In the genomic region with DNA sequence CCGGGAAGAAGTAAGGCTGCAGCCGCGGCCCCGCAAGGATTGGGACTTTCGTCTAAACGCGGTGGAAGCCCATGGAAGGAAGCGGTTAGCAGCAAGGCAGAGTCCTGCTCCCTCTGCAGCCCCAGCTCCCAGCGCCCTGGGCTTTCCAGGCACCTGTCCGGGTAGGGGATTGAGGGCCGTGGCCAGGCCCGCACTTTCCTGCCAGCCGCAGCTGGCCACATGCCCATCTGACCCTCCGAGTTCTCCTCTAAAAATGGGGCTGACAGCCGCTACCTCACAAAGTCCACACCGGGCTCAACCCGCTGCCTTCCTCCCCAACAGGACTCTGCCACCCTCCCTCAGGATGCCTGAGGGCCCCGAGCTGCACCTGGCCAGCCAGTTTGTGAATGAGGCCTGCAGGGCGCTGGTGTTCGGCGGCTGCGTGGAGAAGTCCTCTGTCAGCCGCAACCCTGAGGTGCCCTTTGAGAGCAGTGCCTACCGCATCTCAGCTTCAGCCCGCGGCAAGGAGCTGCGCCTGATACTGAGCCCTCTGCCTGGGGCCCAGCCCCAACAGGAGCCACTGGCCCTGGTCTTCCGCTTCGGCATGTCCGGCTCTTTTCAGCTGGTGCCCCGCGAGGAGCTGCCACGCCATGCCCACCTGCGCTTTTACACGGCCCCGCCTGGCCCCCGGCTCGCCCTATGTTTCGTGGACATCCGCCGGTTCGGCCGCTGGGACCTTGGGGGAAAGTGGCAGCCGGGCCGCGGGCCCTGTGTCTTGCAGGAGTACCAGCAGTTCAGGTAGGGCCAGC, we compare ENCODE assay signal across 8 cellular contexts. TPM values are rescaled to one million over a fixed set of nuclear protein-coding genes. Genes with fewer than 3 reads are reported as not detected.
DNase-seq lines count a peak whose midpoint lies in the region; ATAC-seq and TF ChIP-seq lines count a peak whose summit lies in the region.

No MANE protein-coding gene starts in this region.

- dilution Hi-C loops in mammary epithelial cell (cut with HindIII; ENCODE audit: low sequenced_read_pairs), result no loop called here

- peak overlapping the region; percentile 83 for H3K4me3 Mint-ChIP-seq in HFFc6

- no peaks in the 10 kb centered on the region for H4K20me1 ChIP-seq in mammary epithelial cell (ENCODE audit: insufficient read depth, low read length)

- H3K27ac Mint-ChIP-seq in HFFc6, result no peak overlapping the region

- no TSS peak for BruUV-seq in mammary epithelial cell (replicated peaks; lab: Mats Ljungman, UMichigan)

- H3K79me2 ChIP-seq in ACC112 (ENCODE audit: control insufficient read depth, insufficient read depth, low read length, unreplicated experiment), result no peaks in the 10 kb centered on the region
- no peaks in the 10 kb centered on the region for H3K79me2 ChIP-seq in mammary epithelial cell (ENCODE audit: insufficient read depth, low read length)

- peak overlapping the region; percentile 97 for H3K4me2 ChIP-seq in mammary epithelial cell (ENCODE audit: insufficient read depth, low read depth, low read length)

- H3K36me3 Mint-ChIP-seq in HFFc6 (ENCODE audit: low read depth), result no peaks in the 10 kb centered on the region

- no peaks in the 10 kb centered on the region for H3K9me3 Mint-ChIP-seq in HFFc6

- H3K27me3 ChIP-seq in ACC112 (ENCODE audit: insufficient read depth, low read length) (no peaks in the 10 kb centered on the region), mammary epithelial cell (ENCODE audit: insufficient read depth, low read length) (no peaks in the 10 kb centered on the region), right lobe of liver (no peaks in the 10 kb centered on the region), tibial artery (no peaks in the 10 kb centered on the region), MG63 (peaks cover 34% of the 10 kb centered on the region)

- intact Hi-C loops in mammary epithelial cell (cut with micrococcal nuclease) (no loop called here), right lobe of liver (cut with DNase I) (no loop called here), tibial artery (cut with DNase I; ENCODE audit: low total_unique reads) (no loop called here)

- no peaks in the 10 kb centered on the region for H3K9me3 ChIP-seq in mammary epithelial cell (replicated peaks; ENCODE audit: insufficient read depth, low read length)
- H3K9me3 ChIP-seq in right lobe of liver, result no peaks in the 10 kb centered on the region
- no peaks in the 10 kb centered on the region for H3K9me3 ChIP-seq in tibial artery
- H3K9me3 ChIP-seq in MG63, result no peaks in the 10 kb centered on the region; the same call in 1 of the 2 replicates

- peak; percentile 5 to 25 (median 14) for ATAC-seq in right lobe of liver
- ATAC-seq in HG03280 (IDR thresholded peaks at IDR 0.05; ENCODE audit: unreplicated experiment), result no peak

- H3K27ac ChIP-seq in ACC112 (ENCODE audit: low read depth, low read length) (no peak overlapping the region), mammary epithelial cell (ENCODE audit: insufficient read depth, low read depth, low read length) (no peak overlapping the region), right lobe of liver (peak overlapping the region in 1 of 3 donors; percentile 57), tibial artery (peak overlapping the region; percentile 45 to 76)

- in situ Hi-C loops in mammary epithelial cell (cut with MboI; ENCODE audit: low sequenced_read_pairs in 2 of 2), result no loop called here

- H2AFZ ChIP-seq in ACC112 (ENCODE audit: low read length, unreplicated experiment) (peak overlapping the region; percentile 58), mammary epithelial cell (ENCODE audit: low read depth, low read length) (peak overlapping the region; percentile 87)

- peak; percentile 22 for TF ChIP-seq POLR2A in right lobe of liver (IDR thresholded peaks at IDR 0.05)

- CTCF ChIA-PET in mammary epithelial cell (lab: Charles Lee; ENCODE audit: low non-redundant PET), result no interaction called here

- H3K36me3 ChIP-seq in ACC112 (ENCODE audit: insufficient read depth, low read length), result no peaks in the 10 kb centered on the region
- no peaks in the 10 kb centered on the region for H3K36me3 ChIP-seq in mammary epithelial cell (ENCODE audit: insufficient read depth, low read length)
- no peaks in the 10 kb centered on the region for H3K36me3 ChIP-seq in right lobe of liver
- H3K36me3 ChIP-seq in tibial artery, result peaks cover 0 to 5% (median 0%) of the 10 kb centered on the region in 3 donors
- no peaks in the 10 kb centered on the region; the same call in 1 of the 2 replicates for H3K36me3 ChIP-seq in MG63

- TF ChIP-seq CTCF in HFFc6 (IDR thresholded peaks at IDR 0.05) (no peak), mammary epithelial cell (conservative IDR thresholded peaks at IDR 0.05 in 1 of 2, IDR thresholded peaks at IDR 0.05 in 1 of 2; ENCODE audit: extremely low read depth in 1 of 2, insufficient read depth in 1 of 2, low read depth in 1 of 2, low read length in 2 of 2) (no peak), right lobe of liver (IDR thresholded peaks at IDR 0.05) (no peak), tibial artery (IDR thresholded peaks at IDR 0.05) (no peak)

- no peak for DNase-seq in HFFc6
- no peak for DNase-seq in mammary epithelial cell
- DNase-seq in right lobe of liver, result no peak
- DNase-seq in tibial artery, result no peak
- DNase-seq in MG63, result no peak
- no peak for DNase-seq in effector CD4-positive, alpha-beta T cell

- H3K27me3 Mint-ChIP-seq in HFFc6 (ENCODE audit: insufficient read depth), result peaks cover 16% of the 10 kb centered on the region

- no peak overlapping the region for H3K9ac ChIP-seq in mammary epithelial cell (ENCODE audit: insufficient read depth, low read length)

- 57% methylated on average over 33 of the region's 46 CpGs for WGBS in mammary epithelial cell (ENCODE audit: low coverage, missing lambda C conversion rate)
- no CpG with 5 or more reads among the region's 46 CpGs for WGBS in right lobe of liver (ENCODE audit: insufficient coverage, low coverage, low lambda C conversion rate, missing lambda C conversion rate)

- peak overlapping the region; percentile 86 for H3K4me3 ChIP-seq in ACC112 (ENCODE audit: low read depth, low read length)
- peak overlapping the region; percentile 54 to 77 (median 71) for H3K4me3 ChIP-seq in mammary epithelial cell (replicated peaks in 1 of 3; ENCODE audit: insufficient read depth in 1 of 3, low read depth in 2 of 3, low read length in 3 of 3)
- H3K4me3 ChIP-seq in right lobe of liver, result peak overlapping the region; percentile 82 to 94 (median 86)
- H3K4me3 ChIP-seq in tibial artery, result peak overlapping the region; percentile 74 to 92
- no peak overlapping the region for H3K4me3 ChIP-seq in MG63

- no peaks in the 10 kb centered on the region for H3K4me1 Mint-ChIP-seq in HFFc6 (ENCODE audit: low read depth)

- no peaks in the 10 kb centered on the region for H3K4me1 ChIP-seq in ACC112 (ENCODE audit: control insufficient read depth, insufficient read depth, low read length, unreplicated experiment)
- H3K4me1 ChIP-seq in mammary epithelial cell (ENCODE audit: insufficient read depth, low read length), result peaks cover 18% of the 10 kb centered on the region
- peaks cover 0 to 15% (median 3%) of the 10 kb centered on the region in 4 donors for H3K4me1 ChIP-seq in right lobe of liver
- H3K4me1 ChIP-seq in tibial artery, result peaks cover 5 to 29% (median 16%) of the 10 kb centered on the region in 4 donors

RNA-seq across cellular contexts. Expression of a gene that starts 1.9 kb away (rescaled TPM):
- total RNA-seq in HFFc6 (2021; fragmentation: NEBNext Ultra II Directional; extraction: Animal tissue kit (Norgen Biotek cat#: 25700)), result 1 to 10 TPM in 4 of 6 experiments, under 1 TPM in 2; 0.83 to 3.6 (median 2.4) TPM
- total RNA-seq in mammary epithelial cell, result 1 to 10 TPM; 7.4 to 7.7 TPM
- polyA plus RNA-seq in mammary epithelial cell, result 2.3 TPM
- polyA minus RNA-seq in mammary epithelial cell, result not detected
- total RNA-seq in right lobe of liver, result 10 to 100 TPM; 16.6 to 32.7 (median 23.7) TPM
- not detected in 2 replicates for total RNA-seq in MG63 (2014; rRNA removed; shearing (Covaris generic); ENCODE audit: low replicate concordance)

RNA-seq across cellular contexts. Expression of a gene that starts 12.9 kb away (rescaled TPM):
- total RNA-seq in HFFc6 (2021; fragmentation: NEBNext Ultra II Directional; extraction: Animal tissue kit (Norgen Biotek cat#: 25700)), result 100 to 1,000 TPM in 5 of 6 experiments, 10 to 100 TPM in 1; 90.1 to 133 (median 109) TPM
- total RNA-seq in mammary epithelial cell (10 to 100 TPM; 41.5 to 45.3 TPM), right lobe of liver (10 to 100 TPM; 25.6 to 57.0 (median 41.6) TPM)
- 158 TPM for polyA plus RNA-seq in mammary epithelial cell
- polyA minus RNA-seq in mammary epithelial cell, result 29.1 TPM
- 100 and 144 TPM in 2 replicates for total RNA-seq in MG63 (2014; rRNA removed; shearing (Covaris generic); ENCODE audit: low replicate concordance)

RNA-seq across cellular contexts. Expression of a gene that starts 19.6 kb away (rescaled TPM):
- total RNA-seq in HFFc6 (2021; fragmentation: NEBNext Ultra II Directional; extraction: Animal tissue kit (Norgen Biotek cat#: 25700)), result 100 to 1,000 TPM in 4 of 6 experiments, 10 to 100 TPM in 2; 92.8 to 111 (median 105) TPM
- total RNA-seq in mammary epithelial cell (100 to 1,000 TPM in 1 of 2 donors, 10 to 100 TPM in 1; 78.2 to 156 TPM), right lobe of liver (100 to 1,000 TPM in 1 of 6 experiments, 10 to 100 TPM in 5; 45.4 to 120 (median 79.1) TPM)
- 35.5 TPM for polyA plus RNA-seq in mammary epithelial cell
- polyA minus RNA-seq in mammary epithelial cell, result 48.3 TPM
- 57.8 and 91.1 TPM in 2 replicates for total RNA-seq in MG63 (2014; rRNA removed; shearing (Covaris generic); ENCODE audit: low replicate concordance)

Comparison
In these comparisons a context has a peak if more than half of its experiments do, and no peak if none do; other contexts are left out.
1. H3K27ac ChIP-seq: peak in tibial artery (2 of 2); none in ACC112 (single experiment) and mammary epithelial cell (single experiment).